ENCODE assay signal across 1 cellular context in the genomic region with DNA sequence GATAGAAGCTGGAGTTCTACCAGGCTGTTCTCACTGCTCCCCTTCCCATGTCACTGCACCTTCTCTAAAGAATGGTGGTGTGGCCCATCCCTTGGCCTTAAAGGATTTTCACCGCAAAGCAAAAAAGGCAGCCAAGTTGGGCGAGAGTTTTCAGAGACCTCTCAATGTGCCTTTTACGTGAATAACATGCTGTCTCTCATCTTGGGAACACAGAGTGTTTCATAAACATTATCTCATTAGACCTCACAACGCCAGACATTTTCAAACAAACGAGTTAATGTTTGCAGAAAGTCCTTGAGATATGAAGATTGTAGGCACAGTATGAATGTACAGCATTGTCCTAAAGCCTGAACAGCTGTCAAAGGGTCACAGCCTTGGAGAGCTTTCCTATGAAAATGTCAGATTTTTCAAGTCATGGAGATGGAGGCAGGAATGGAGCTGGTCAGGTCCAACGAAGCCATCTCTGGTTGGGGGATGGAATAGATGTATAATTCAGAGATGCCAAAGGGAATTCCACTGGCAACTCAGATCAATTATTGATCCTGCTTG.
A peak's percentile ranks its signal among the peaks of the same experiment; 100 is the strongest.
TF ChIP-seq lines count a peak whose summit lies in the region.

No MANE protein-coding gene starts in this region.

TF ChIP-seq in HepG2, 621 proteins besides CTCF, POLR2A, EP300 and RAD21 (continued from another document and continues in another):
- TF ChIP-seq, protein P1, sequence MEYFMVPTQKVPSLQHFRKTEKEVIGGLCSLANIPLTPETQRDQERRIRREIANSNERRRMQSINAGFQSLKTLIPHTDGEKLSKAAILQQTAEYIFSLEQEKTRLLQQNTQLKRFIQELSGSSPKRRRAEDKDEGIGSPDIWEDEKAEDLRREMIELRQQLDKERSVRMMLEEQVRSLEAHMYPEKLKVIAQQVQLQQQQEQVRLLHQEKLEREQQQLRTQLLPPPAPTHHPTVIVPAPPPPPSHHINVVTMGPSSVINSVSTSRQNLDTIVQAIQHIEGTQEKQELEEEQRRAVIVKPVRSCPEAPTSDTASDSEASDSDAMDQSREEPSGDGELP (IDR thresholded peaks at IDR 0.05; ENCODE audit: borderline replicate concordance, low read depth) = peak; percentile 99
- TF ChIP-seq, protein P2, sequence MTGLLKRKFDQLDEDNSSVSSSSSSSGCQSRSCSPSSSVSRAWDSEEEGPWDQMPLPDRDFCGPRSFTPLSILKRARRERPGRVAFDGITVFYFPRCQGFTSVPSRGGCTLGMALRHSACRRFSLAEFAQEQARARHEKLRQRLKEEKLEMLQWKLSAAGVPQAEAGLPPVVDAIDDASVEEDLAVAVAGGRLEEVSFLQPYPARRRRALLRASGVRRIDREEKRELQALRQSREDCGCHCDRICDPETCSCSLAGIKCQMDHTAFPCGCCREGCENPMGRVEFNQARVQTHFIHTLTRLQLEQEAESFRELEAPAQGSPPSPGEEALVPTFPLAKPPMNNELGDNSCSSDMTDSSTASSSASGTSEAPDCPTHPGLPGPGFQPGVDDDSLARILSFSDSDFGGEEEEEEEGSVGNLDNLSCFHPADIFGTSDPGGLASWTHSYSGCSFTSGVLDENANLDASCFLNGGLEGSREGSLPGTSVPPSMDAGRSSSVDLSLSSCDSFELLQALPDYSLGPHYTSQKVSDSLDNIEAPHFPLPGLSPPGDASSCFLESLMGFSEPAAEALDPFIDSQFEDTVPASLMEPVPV (CRISPR knock-in tag; IDR thresholded peaks at IDR 0.05) = peak; percentile 64
- TF ChIP-seq, protein P3, sequence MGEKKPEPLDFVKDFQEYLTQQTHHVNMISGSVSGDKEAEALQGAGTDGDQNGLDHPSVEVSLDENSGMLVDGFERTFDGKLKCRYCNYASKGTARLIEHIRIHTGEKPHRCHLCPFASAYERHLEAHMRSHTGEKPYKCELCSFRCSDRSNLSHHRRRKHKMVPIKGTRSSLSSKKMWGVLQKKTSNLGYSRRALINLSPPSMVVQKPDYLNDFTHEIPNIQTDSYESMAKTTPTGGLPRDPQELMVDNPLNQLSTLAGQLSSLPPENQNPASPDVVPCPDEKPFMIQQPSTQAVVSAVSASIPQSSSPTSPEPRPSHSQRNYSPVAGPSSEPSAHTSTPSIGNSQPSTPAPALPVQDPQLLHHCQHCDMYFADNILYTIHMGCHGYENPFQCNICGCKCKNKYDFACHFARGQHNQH (CRISPR knock-in tag; IDR thresholded peaks at IDR 0.05) = peak; percentile 88
- TF ChIP-seq KDM1A (CRISPR knock-in tag; IDR thresholded peaks at IDR 0.05) (peak; percentile 56; the same call in 1 of the 2 replicates), NCOA1 (CRISPR knock-in tag; IDR thresholded peaks at IDR 0.05) (peak; percentile 72; the same call in 1 of the 2 replicates), ZNF333 (CRISPR knock-in tag; IDR thresholded peaks at IDR 0.05; ENCODE audit: borderline replicate concordance) (no peak), HMG20B (CRISPR knock-in tag; conservative IDR thresholded peaks at IDR 0.05) (peak; percentile 73; the same call in 1 of the 2 replicates), ZNF562 (CRISPR knock-in tag; IDR thresholded peaks at IDR 0.05; ENCODE audit: borderline replicate concordance) (no peak), SRY (CRISPR knock-in tag; IDR thresholded peaks at IDR 0.05) (no peak), ZNF543 (CRISPR knock-in tag; IDR thresholded peaks at IDR 0.05) (0 out of 2 replicates have a peak, but pooled peaks have one; percentile 32), BORCS8-MEF2B (CRISPR knock-in tag; IDR thresholded peaks at IDR 0.05) (peak; percentile 64), HOXA5 (CRISPR knock-in tag; IDR thresholded peaks at IDR 0.05) (peak; percentile 71), DNMT3B (CRISPR knock-in tag; conservative IDR thresholded peaks at IDR 0.05) (peak; percentile 68), IKZF4 (CRISPR knock-in tag; IDR thresholded peaks at IDR 0.05; ENCODE audit: borderline replicate concordance, low read depth, not compliant biosample characterization) (no peak), ETV5 (CRISPR knock-in tag; IDR thresholded peaks at IDR 0.05; ENCODE audit: borderline replicate concordance) (peak; percentile 59; the same call in 1 of the 2 replicates), THAP11 (CRISPR knock-in tag; IDR thresholded peaks at IDR 0.05) (peak; percentile 54; the same call in 1 of the 2 replicates), RCOR2 (CRISPR knock-in tag; IDR thresholded peaks at IDR 0.05) (peak; percentile 82), ZNF12 (CRISPR knock-in tag; IDR thresholded peaks at IDR 0.05) (peak; percentile 63; the same call in 1 of the 2 replicates), ZNF788 (CRISPR knock-in tag; IDR thresholded peaks at IDR 0.05; ENCODE audit: borderline replicate concordance) (no peak), REXO4 (CRISPR knock-in tag; IDR thresholded peaks at IDR 0.05; ENCODE audit: borderline replicate concordance) (no peak), FLYWCH1 (CRISPR knock-in tag; IDR thresholded peaks at IDR 0.05) (no peak), ZNF772 (CRISPR knock-in tag; IDR thresholded peaks at IDR 0.05) (peak; percentile 42; the same call in 1 of the 2 replicates), GABPA (IDR thresholded peaks at IDR 0.05; ENCODE audit: low read depth, low read length) (no peak), GABPA (CRISPR knock-in tag; IDR thresholded peaks at IDR 0.05; ENCODE audit: low read depth) (no peak), ZNF354B (CRISPR knock-in tag; IDR thresholded peaks at IDR 0.05) (no peak; the same call in 1 of the 2 replicates), ZKSCAN5 (CRISPR knock-in tag; IDR thresholded peaks at IDR 0.05) (no peak)
- TF ChIP-seq, protein P4, sequence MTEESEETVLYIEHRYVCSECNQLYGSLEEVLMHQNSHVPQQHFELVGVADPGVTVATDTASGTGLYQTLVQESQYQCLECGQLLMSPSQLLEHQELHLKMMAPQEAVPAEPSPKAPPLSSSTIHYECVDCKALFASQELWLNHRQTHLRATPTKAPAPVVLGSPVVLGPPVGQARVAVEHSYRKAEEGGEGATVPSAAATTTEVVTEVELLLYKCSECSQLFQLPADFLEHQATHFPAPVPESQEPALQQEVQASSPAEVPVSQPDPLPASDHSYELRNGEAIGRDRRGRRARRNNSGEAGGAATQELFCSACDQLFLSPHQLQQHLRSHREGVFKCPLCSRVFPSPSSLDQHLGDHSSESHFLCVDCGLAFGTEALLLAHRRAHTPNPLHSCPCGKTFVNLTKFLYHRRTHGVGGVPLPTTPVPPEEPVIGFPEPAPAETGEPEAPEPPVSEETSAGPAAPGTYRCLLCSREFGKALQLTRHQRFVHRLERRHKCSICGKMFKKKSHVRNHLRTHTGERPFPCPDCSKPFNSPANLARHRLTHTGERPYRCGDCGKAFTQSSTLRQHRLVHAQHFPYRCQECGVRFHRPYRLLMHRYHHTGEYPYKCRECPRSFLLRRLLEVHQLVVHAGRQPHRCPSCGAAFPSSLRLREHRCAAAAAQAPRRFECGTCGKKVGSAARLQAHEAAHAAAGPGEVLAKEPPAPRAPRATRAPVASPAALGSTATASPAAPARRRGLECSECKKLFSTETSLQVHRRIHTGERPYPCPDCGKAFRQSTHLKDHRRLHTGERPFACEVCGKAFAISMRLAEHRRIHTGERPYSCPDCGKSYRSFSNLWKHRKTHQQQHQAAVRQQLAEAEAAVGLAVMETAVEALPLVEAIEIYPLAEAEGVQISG (CRISPR knock-in tag; IDR thresholded peaks at IDR 0.05) = peak; percentile 54; the same call in 1 of the 2 replicates
- TF ChIP-seq, protein P5, sequence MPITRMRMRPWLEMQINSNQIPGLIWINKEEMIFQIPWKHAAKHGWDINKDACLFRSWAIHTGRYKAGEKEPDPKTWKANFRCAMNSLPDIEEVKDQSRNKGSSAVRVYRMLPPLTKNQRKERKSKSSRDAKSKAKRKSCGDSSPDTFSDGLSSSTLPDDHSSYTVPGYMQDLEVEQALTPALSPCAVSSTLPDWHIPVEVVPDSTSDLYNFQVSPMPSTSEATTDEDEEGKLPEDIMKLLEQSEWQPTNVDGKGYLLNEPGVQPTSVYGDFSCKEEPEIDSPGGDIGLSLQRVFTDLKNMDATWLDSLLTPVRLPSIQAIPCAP (CRISPR knock-in tag; IDR thresholded peaks at IDR 0.05; ENCODE audit: low read depth) = no peak
- TF ChIP-seq, protein P6, sequence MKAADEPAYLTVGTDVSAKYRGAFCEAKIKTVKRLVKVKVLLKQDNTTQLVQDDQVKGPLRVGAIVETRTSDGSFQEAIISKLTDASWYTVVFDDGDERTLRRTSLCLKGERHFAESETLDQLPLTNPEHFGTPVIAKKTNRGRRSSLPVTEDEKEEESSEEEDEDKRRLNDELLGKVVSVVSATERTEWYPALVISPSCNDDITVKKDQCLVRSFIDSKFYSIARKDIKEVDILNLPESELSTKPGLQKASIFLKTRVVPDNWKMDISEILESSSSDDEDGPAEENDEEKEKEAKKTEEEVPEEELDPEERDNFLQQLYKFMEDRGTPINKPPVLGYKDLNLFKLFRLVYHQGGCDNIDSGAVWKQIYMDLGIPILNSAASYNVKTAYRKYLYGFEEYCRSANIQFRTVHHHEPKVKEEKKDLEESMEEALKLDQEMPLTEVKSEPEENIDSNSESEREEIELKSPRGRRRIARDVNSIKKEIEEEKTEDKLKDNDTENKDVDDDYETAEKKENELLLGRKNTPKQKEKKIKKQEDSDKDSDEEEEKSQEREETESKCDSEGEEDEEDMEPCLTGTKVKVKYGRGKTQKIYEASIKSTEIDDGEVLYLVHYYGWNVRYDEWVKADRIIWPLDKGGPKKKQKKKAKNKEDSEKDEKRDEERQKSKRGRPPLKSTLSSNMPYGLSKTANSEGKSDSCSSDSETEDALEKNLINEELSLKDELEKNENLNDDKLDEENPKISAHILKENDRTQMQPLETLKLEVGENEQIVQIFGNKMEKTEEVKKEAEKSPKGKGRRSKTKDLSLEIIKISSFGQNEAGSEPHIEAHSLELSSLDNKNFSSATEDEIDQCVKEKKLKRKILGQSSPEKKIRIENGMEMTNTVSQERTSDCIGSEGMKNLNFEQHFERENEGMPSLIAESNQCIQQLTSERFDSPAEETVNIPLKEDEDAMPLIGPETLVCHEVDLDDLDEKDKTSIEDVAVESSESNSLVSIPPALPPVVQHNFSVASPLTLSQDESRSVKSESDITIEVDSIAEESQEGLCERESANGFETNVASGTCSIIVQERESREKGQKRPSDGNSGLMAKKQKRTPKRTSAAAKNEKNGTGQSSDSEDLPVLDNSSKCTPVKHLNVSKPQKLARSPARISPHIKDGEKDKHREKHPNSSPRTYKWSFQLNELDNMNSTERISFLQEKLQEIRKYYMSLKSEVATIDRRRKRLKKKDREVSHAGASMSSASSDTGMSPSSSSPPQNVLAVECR (CRISPR knock-in tag; IDR thresholded peaks at IDR 0.05; ENCODE audit: borderline replicate concordance) = peak; percentile 69; the same call in 1 of the 2 replicates
- TF ChIP-seq, protein P7, sequence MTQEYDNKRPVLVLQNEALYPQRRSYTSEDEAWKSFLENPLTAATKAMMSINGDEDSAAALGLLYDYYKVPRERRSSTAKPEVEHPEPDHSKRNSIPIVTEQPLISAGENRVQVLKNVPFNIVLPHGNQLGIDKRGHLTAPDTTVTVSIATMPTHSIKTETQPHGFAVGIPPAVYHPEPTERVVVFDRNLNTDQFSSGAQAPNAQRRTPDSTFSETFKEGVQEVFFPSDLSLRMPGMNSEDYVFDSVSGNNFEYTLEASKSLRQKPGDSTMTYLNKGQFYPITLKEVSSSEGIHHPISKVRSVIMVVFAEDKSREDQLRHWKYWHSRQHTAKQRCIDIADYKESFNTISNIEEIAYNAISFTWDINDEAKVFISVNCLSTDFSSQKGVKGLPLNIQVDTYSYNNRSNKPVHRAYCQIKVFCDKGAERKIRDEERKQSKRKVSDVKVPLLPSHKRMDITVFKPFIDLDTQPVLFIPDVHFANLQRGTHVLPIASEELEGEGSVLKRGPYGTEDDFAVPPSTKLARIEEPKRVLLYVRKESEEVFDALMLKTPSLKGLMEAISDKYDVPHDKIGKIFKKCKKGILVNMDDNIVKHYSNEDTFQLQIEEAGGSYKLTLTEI (CRISPR knock-in tag; conservative IDR thresholded peaks at IDR 0.05) = no peak
- TF ChIP-seq, protein P8, sequence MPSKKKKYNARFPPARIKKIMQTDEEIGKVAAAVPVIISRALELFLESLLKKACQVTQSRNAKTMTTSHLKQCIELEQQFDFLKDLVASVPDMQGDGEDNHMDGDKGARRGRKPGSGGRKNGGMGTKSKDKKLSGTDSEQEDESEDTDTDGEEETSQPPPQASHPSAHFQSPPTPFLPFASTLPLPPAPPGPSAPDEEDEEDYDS (CRISPR knock-in tag; IDR thresholded peaks at IDR 0.05) = peak; percentile 84; the same call in 1 of the 2 replicates
- TF ChIP-seq, protein P9, sequence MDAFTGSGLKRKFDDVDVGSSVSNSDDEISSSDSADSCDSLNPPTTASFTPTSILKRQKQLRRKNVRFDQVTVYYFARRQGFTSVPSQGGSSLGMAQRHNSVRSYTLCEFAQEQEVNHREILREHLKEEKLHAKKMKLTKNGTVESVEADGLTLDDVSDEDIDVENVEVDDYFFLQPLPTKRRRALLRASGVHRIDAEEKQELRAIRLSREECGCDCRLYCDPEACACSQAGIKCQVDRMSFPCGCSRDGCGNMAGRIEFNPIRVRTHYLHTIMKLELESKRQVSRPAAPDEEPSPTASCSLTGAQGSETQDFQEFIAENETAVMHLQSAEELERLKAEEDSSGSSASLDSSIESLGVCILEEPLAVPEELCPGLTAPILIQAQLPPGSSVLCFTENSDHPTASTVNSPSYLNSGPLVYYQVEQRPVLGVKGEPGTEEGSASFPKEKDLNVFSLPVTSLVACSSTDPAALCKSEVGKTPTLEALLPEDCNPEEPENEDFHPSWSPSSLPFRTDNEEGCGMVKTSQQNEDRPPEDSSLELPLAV (CRISPR knock-in tag; conservative IDR thresholded peaks at IDR 0.05; ENCODE audit: low read depth) = no peak
- TF ChIP-seq, protein P10, sequence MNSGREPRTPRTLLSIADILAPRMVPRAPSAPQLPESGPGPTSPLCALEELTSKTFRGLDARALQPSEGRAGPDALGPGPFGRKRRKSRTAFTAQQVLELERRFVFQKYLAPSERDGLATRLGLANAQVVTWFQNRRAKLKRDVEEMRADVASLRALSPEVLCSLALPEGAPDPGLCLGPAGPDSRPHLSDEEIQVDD (CRISPR knock-in tag; IDR thresholded peaks at IDR 0.05; ENCODE audit: borderline replicate concordance) = no peak
- TF ChIP-seq, protein P11, sequence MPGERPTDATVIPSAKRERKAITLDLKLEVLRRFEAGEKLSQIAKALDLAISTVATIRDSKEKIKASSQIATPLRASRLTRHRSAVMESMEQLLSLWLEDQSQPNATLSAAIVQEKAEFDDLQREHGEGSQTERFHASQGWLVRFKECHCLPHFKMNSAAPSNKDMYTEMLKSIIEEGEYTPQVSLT (CRISPR knock-in tag; IDR thresholded peaks at IDR 0.05; ENCODE audit: borderline replicate concordance, low read depth) = no peak
